In genomic region chr10:59788914-59789313, GRCh38 we compare ENCODE assay signal across 16 cellular contexts. TPM values are rescaled to one million over a fixed set of nuclear protein-coding genes. Genes with fewer than 3 reads are reported as not detected.
A peak's percentile ranks its signal among the peaks of the same experiment; 100 is the strongest.
DNase-seq lines count a peak whose midpoint lies in the region; ATAC-seq, FAIRE-seq and TF ChIP-seq lines count a peak whose summit lies in the region.
"Not testable (repeated sequence)": the region's sequence is repeated elsewhere in the genome, so short reads cannot be mapped to it uniquely, and the experiment has no call there.
"Had no signal": no experiment of that assay in that cellular context is flagged by ENCODE, and none has a peak within 500 bp of the region (broad histone marks: within the 10 kb centered on the region; RNA-seq: fewer than 3 reads in every experiment).

No MANE protein-coding gene starts in this region.

- H3K4me2 ChIP-seq in astrocyte (ENCODE audit: low read length): not testable (repeated sequence)

- not testable (repeated sequence) for H3K79me2 ChIP-seq in astrocyte (ENCODE audit: insufficient read depth, low read length)

- FAIRE-seq in GM18507 (lab: Jason Lieb, UNC) (peak; percentile 18), astrocyte (lab: Jason Lieb, UNC) (peak; percentile 32), urothelium cell line (lab: Jason Lieb, UNC) (peak; percentile 96)

- not testable (repeated sequence) for H3K4me1 ChIP-seq in astrocyte (ENCODE audit: insufficient read depth, low read length)
- H3K4me1 ChIP-seq in heart left ventricle (peaks cover 0 to 21% (median 0%) of the 10 kb centered on the region in 12 donors), ovary (ENCODE audit: insufficient read depth) (peaks cover 16% of the 10 kb centered on the region)

- not testable (repeated sequence) for H3K36me3 Mint-ChIP-seq in astrocyte (ENCODE audit: low read depth, unreplicated experiment)

- H3K36me3 ChIP-seq in astrocyte (ENCODE audit: insufficient read depth, low read length) (peaks cover 22% of the 10 kb centered on the region), heart left ventricle (peaks cover 2 to 38% (median 35%) of the 10 kb centered on the region in 9 donors)
- H3K36me3 ChIP-seq in ovary: not testable (repeated sequence)

- not testable (repeated sequence) for H3K4me1 Mint-ChIP-seq in astrocyte (ENCODE audit: low read depth, unreplicated experiment)

- TF ChIP-seq CTCF in astrocyte (IDR thresholded peaks at IDR 0.05; ENCODE audit: insufficient read depth, low read depth, low read length); fibroblast of the aortic adventitia (IDR thresholded peaks at IDR 0.05; ENCODE audit: insufficient read depth, low read length); heart left ventricle (IDR thresholded peaks at IDR 0.05); ovary (IDR thresholded peaks at IDR 0.05): not testable (repeated sequence)

- WGBS in heart left ventricle, 4 donors: 41 to 61% (median 44%) methylated on average over 5 of the region's 5 CpGs
- WGBS in ovary, 3 donors: 9 to 23% (median 10%) methylated on average over 3 to 5 of the region's 5 CpGs

- H3K27me3 Mint-ChIP-seq in astrocyte (ENCODE audit: low read depth, unreplicated experiment): not testable (repeated sequence)

- intact Hi-C loops in heart left ventricle (cut with DNase I); ovary (cut with DNase I): not testable (repeated sequence)

- H3K9me3 ChIP-seq in astrocyte (ENCODE audit: insufficient read depth, low read depth, low read length); heart left ventricle; ovary: not testable (repeated sequence)

- not testable (repeated sequence) for H3K27me3 ChIP-seq in astrocyte (ENCODE audit: insufficient read depth, low read length); heart left ventricle; ovary

- H3K27ac ChIP-seq in astrocyte (ENCODE audit: low read depth, low read length): not testable (repeated sequence)
- H3K27ac ChIP-seq in heart left ventricle: peak overlapping the region in 3 of 12 donors; percentile 16 to 66 (median 26)
- peak overlapping the region in 1 of 2 donors; percentile 54 for H3K27ac ChIP-seq in ovary

- not testable (repeated sequence) for H3K9ac ChIP-seq in astrocyte (ENCODE audit: low read length)

- H4K20me1 ChIP-seq in astrocyte (ENCODE audit: insufficient read depth, low read length): not testable (repeated sequence)

- not testable (repeated sequence) for H2AFZ ChIP-seq in astrocyte (ENCODE audit: low read depth, low read length)

- not testable (repeated sequence) for H3K9me3 Mint-ChIP-seq in astrocyte (ENCODE audit: unreplicated experiment)

- not testable (repeated sequence) for TF ChIP-seq POLR2A in heart left ventricle (IDR thresholded peaks at IDR 0.05); ovary (IDR thresholded peaks at IDR 0.05)

- not testable (repeated sequence) for TF ChIP-seq EP300 in ovary (IDR thresholded peaks at IDR 0.05)

- H3K27ac Mint-ChIP-seq in astrocyte (ENCODE audit: unreplicated experiment): not testable (repeated sequence)

- not testable (repeated sequence) for H3K4me3 ChIP-seq in astrocyte (ENCODE audit: insufficient read depth, low read depth, low read length); fibroblast of the aortic adventitia (ENCODE audit: low read depth, low read length); heart left ventricle; ovary

- H3K4me3 Mint-ChIP-seq in astrocyte (ENCODE audit: unreplicated experiment): not testable (repeated sequence)

- not testable (repeated sequence) for DNase-seq in GM18507 (ENCODE audit: extremely low spot score, insufficient read length, low read depth); astrocyte (ENCODE audit: low read depth); heart left ventricle; urothelium cell line (ENCODE audit: low spot score)
- DNase-seq in fibroblast of the aortic adventitia (ENCODE audit: low read depth) (peak; percentile 7), iris pigment epithelial cell (ENCODE audit: low read depth) (peak; percentile 11), ovary (peak in 3 of 5 donors; percentile 23 to 34 (median 32))

- ATAC-seq in heart left ventricle: peak; percentile 85 to 91 (median 90)

RNA-seq across cellular contexts. Expression of gene MRLN, which starts 35.7 kb away (rescaled TPM):
- not detected in 2 replicates for total RNA-seq in astrocyte
- not detected in 2 replicates for total RNA-seq in fibroblast of the aortic adventitia (ENCODE audit: low replicate concordance)
- 1 to 10 TPM in 1 of 9 donors, not detected in 8; 2.2 TPM for total RNA-seq in heart left ventricle
- not detected for polyA plus RNA-seq in heart left ventricle
- total RNA-seq in ovary: under 1 TPM in 1 of 7 donors, not detected in 6; 0.80 TPM
- not detected for polyA plus RNA-seq in ovary
- total RNA-seq: A172, Calu3, H7, HepG2, HT-29, LHCN-M2, MCF 10A, OCI-LY7 had no signal
- polyA plus RNA-seq: BJ, HepG2 had no signal
